Comparison of ENCODE assay signal across 1 cellular context in the genomic region with DNA sequence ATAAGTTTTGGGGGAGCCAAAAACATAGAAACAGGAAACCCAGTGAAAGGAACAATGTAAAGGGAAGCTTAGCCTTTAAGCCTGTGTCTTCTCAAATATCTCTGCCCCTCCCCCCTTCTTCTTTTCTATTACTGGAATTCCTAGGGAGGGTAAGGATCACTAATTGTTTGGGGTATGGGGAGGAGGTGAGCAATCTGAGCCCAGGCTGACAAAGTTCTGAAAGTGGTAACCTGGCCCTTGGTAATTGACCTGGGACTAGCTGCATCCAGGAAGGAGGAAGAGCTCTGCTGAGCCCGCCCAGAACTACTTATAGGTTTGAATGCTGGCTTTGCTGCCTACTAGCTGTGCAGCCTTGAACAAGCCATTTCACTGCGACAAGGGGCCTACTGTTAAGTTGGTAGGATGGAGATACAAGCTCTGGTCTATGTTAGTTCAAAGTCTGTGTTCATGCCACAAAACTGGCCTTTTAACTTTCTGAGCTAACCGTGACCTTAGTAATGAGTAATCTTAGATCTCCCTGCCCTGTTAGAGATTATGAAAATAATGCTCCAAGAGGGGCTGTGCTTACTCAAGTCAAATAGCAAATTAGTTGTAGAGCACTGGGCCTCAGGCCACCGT.
TF ChIP-seq lines count a peak whose summit lies in the region.

No MANE protein-coding gene starts in this region.

TF ChIP-seq in GM23338, 12 proteins besides CTCF, POLR2A, EP300 and RAD21:
- TF ChIP-seq, protein P1, sequence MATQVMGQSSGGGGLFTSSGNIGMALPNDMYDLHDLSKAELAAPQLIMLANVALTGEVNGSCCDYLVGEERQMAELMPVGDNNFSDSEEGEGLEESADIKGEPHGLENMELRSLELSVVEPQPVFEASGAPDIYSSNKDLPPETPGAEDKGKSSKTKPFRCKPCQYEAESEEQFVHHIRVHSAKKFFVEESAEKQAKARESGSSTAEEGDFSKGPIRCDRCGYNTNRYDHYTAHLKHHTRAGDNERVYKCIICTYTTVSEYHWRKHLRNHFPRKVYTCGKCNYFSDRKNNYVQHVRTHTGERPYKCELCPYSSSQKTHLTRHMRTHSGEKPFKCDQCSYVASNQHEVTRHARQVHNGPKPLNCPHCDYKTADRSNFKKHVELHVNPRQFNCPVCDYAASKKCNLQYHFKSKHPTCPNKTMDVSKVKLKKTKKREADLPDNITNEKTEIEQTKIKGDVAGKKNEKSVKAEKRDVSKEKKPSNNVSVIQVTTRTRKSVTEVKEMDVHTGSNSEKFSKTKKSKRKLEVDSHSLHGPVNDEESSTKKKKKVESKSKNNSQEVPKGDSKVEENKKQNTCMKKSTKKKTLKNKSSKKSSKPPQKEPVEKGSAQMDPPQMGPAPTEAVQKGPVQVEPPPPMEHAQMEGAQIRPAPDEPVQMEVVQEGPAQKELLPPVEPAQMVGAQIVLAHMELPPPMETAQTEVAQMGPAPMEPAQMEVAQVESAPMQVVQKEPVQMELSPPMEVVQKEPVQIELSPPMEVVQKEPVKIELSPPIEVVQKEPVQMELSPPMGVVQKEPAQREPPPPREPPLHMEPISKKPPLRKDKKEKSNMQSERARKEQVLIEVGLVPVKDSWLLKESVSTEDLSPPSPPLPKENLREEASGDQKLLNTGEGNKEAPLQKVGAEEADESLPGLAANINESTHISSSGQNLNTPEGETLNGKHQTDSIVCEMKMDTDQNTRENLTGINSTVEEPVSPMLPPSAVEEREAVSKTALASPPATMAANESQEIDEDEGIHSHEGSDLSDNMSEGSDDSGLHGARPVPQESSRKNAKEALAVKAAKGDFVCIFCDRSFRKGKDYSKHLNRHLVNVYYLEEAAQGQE (IDR thresholded peaks at IDR 0.05; ENCODE audit: unreplicated experiment): no peak
- TF ChIP-seq ZNF114 (CRISPR knock-in tag; IDR thresholded peaks at IDR 0.05) (no peak), NANOG (IDR thresholded peaks at IDR 0.05; ENCODE audit: borderline replicate concordance) (no peak), POLR2AphosphoS5 (IDR thresholded peaks at IDR 0.05; ENCODE audit: low read depth) (no peak)
- TF ChIP-seq, protein P2, sequence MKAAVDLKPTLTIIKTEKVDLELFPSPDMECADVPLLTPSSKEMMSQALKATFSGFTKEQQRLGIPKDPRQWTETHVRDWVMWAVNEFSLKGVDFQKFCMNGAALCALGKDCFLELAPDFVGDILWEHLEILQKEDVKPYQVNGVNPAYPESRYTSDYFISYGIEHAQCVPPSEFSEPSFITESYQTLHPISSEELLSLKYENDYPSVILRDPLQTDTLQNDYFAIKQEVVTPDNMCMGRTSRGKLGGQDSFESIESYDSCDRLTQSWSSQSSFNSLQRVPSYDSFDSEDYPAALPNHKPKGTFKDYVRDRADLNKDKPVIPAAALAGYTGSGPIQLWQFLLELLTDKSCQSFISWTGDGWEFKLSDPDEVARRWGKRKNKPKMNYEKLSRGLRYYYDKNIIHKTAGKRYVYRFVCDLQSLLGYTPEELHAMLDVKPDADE (IDR thresholded peaks at IDR 0.05): no peak
